ENCODE assay signal across 24 cellular contexts in genomic region chr2:49836017-49836416, GRCh38.
DNase-seq lines count a peak whose midpoint lies in the region; ATAC-seq, FAIRE-seq and TF ChIP-seq lines count a peak whose summit lies in the region.
"Had no signal": no experiment of that assay in that cellular context is flagged by ENCODE, and none has a peak within 500 bp of the region (broad histone marks: within the 10 kb centered on the region; RNA-seq: fewer than 3 reads in every experiment).

No MANE protein-coding gene starts in this region.

- no peaks in the 10 kb centered on the region for H3K9me3 ChIP-seq in HepG2 (ENCODE audit: low read length)
- H3K9me3 ChIP-seq in right lobe of liver, result no peaks in the 10 kb centered on the region
- H3K9me3 ChIP-seq in neuronal stem cell (replicated peaks in 1 of 2; ENCODE audit: control insufficient read depth in 2 of 2, insufficient read depth in 1 of 2, low read depth in 1 of 2, low read length in 2 of 2), result peaks cover 0 to 2% of the 10 kb centered on the region in 2 donors
- H3K9me3 ChIP-seq: BE2C, BLaER1 had no signal

- TF ChIP-seq POLR2A in HepG2 (IDR thresholded peaks at IDR 0.05; ENCODE audit: insufficient read depth in 1 of 2, low read depth in 2 of 2, low read length in 2 of 2), result no peak
- TF ChIP-seq POLR2A in right lobe of liver (IDR thresholded peaks at IDR 0.05), result no peak

- H2BK15ac ChIP-seq in neuronal stem cell (ENCODE audit: low read length), result no peak overlapping the region

- no peak overlapping the region for H2BK120ac ChIP-seq in neuronal stem cell (ENCODE audit: low read depth, low read length)

- FAIRE-seq in HepG2 (lab: Jason Lieb, UNC), result no peak
- FAIRE-seq: A204.1, GM12878, GM12892, GM18507 had no signal

- CTCF ChIA-PET in HepG2 (lab: Yijun Ruan, JAX; ENCODE audit: low intra/inter-chr PET ratio, low total read pairs), result no interaction called here

- ATAC-seq in HepG2 (peak; percentile 69), right lobe of liver (no peak)
- ATAC-seq: GM12878 had no signal

- TF ChIP-seq CTCF in HepG2 (CRISPR knock-in tag; IDR thresholded peaks at IDR 0.05) (no peak), right lobe of liver (IDR thresholded peaks at IDR 0.05) (no peak)

- H3K4me1 ChIP-seq in HepG2 (ENCODE audit: insufficient read depth, low read length), result peaks cover 4% of the 10 kb centered on the region; the same call in 1 of the 2 replicates
- H3K4me1 ChIP-seq in right lobe of liver, result no peaks in the 10 kb centered on the region
- H3K4me1 ChIP-seq in neuronal stem cell (ENCODE audit: control insufficient read depth in 2 of 2, insufficient read depth in 1 of 2, low read depth in 1 of 2, low read length in 2 of 2), result no peaks in the 10 kb centered on the region
- H3K4me1 ChIP-seq: BE2C had no signal

- H3K27ac ChIP-seq in HepG2 (ENCODE audit: extremely low read length, insufficient read depth, low read length) (no peak overlapping the region), right lobe of liver (no peak overlapping the region), neuronal stem cell (replicated peaks; ENCODE audit: low read length) (no peak overlapping the region)
- H3K27ac ChIP-seq: BLaER1 had no signal

- DNase-seq in DMS53 (lab: John Stamatoyannopoulos, UW) (peak; percentile 27), DMS53 treated with DMSO at 0.1 percent for 48 hours (lab: John Stamatoyannopoulos, UW; ENCODE audit: unreplicated experiment) (no peak), HepG2 (ENCODE audit: low spot score) (no peak), right lobe of liver (no peak), neuronal stem cell (ENCODE audit: low spot score) (no peak), NCI-H1048 (lab: John Stamatoyannopoulos, UW) (no peak)
- DNase-seq: 8988T; ACHN; BE2C; C1 segment of cervical spinal cord; CD4-positive, alpha-beta memory T cell; CD4-positive, CD25-positive, alpha-beta regulatory T cell; CD8-positive, alpha-beta memory T cell; COR-L47; DMS 273 treated with DMSO at 0.1 percent for 48 hours; DMS79; DND-41; EL; GDM1 had no signal

- no peak overlapping the region for H3K14ac ChIP-seq in neuronal stem cell (ENCODE audit: low read length)

- H3K4me3 ChIP-seq in HepG2 (replicated peaks in 1 of 3; ENCODE audit: insufficient read depth in 1 of 3, low read depth in 2 of 3, low read length in 3 of 3) (no peak overlapping the region), right lobe of liver (no peak overlapping the region), neuronal stem cell (ENCODE audit: low read length in 2 of 2) (no peak overlapping the region)
- H3K4me3 ChIP-seq: BLaER1, GM12878 had no signal

- H4K91ac ChIP-seq in neuronal stem cell (ENCODE audit: low read depth, low read length, poor library complexity), result no peak overlapping the region

- no peak overlapping the region for H2BK12ac ChIP-seq in neuronal stem cell (ENCODE audit: low read length)

- TF ChIP-seq EP300 in HepG2 (IDR thresholded peaks at IDR 0.05; ENCODE audit: low read depth in 2 of 2, low read length in 2 of 2) (no peak), HepG2 (CRISPR knock-in tag; IDR thresholded peaks at IDR 0.05; ENCODE audit: borderline replicate concordance) (no peak)

- no peak overlapping the region for H3K4me2 ChIP-seq in HepG2 (ENCODE audit: low read depth, low read length)
- H3K4me2 ChIP-seq in neuronal stem cell (ENCODE audit: insufficient read depth, low read length, poor library complexity, severe bottlenecking), result no peak overlapping the region
- H3K4me2 ChIP-seq: BLaER1 had no signal

- POLR2A ChIA-PET in HepG2 (lab: Yijun Ruan, JAX), result no interaction called here

- no peaks in the 10 kb centered on the region for H3K79me1 ChIP-seq in neuronal stem cell (ENCODE audit: low read depth, low read length)

- no peaks in the 10 kb centered on the region for H3K36me3 ChIP-seq in HepG2 (replicated peaks in 1 of 2; ENCODE audit: control insufficient read depth in 1 of 2, insufficient read depth in 2 of 2, low read length in 2 of 2)
- no peaks in the 10 kb centered on the region for H3K36me3 ChIP-seq in right lobe of liver
- no peaks in the 10 kb centered on the region for H3K36me3 ChIP-seq in neuronal stem cell (replicated peaks in 1 of 2; ENCODE audit: control insufficient read depth in 2 of 2, insufficient read depth in 2 of 2, low read length in 2 of 2)
- H3K36me3 ChIP-seq: BE2C, BLaER1 had no signal

- no TSS peak for BruUV-seq in HepG2 (replicated peaks; lab: Mats Ljungman, UMichigan)

- in situ Hi-C loops in HepG2 (cut with HindIII; ENCODE audit: extremely low pct_ligation_motif_present, low pct_unique_long_range_greater_than_20kb), result no loop called here

- no peak overlapping the region for H3K4ac ChIP-seq in neuronal stem cell (ENCODE audit: low read length)

- H2BK5ac ChIP-seq in neuronal stem cell (ENCODE audit: low read length), result no peak overlapping the region

- no peaks in the 10 kb centered on the region for H4K20me1 ChIP-seq in HepG2 (ENCODE audit: insufficient read depth, low read length)
- H4K20me1 ChIP-seq: BLaER1 had no signal

- no peak for TF ChIP-seq RAD21 in HepG2 (CRISPR knock-in tag; IDR thresholded peaks at IDR 0.05)

- no peak overlapping the region for H3K23ac ChIP-seq in neuronal stem cell (ENCODE audit: low read depth, low read length, poor library complexity)

- no peak overlapping the region for H4K8ac ChIP-seq in neuronal stem cell (ENCODE audit: low read depth, low read length)

- WGBS in HepG2 (ENCODE audit: low lambda C conversion rate), result 8% methylated on average over 3 of the region's 3 CpGs
- 42% methylated on average over 3 of the region's 3 CpGs for WGBS in right lobe of liver (ENCODE audit: insufficient coverage, low coverage, low lambda C conversion rate, missing lambda C conversion rate)
- no CpG with 5 or more reads among the region's 3 CpGs for whole genome bisulfite sequencing in neuronal stem cell (ENCODE audit: extremely low coverage in 2 of 2, insufficient read length in 2 of 2, insufficient replicate concordance in 1 of 2), 2 donors

- H2AK5ac ChIP-seq in neuronal stem cell (ENCODE audit: low read depth, low read length), result no peak overlapping the region

- no peaks in the 10 kb centered on the region for H3K79me2 ChIP-seq in HepG2 (ENCODE audit: insufficient read depth, low read length)

- H3K9ac ChIP-seq in HepG2 (ENCODE audit: insufficient read depth, low read depth, low read length) (no peak overlapping the region), neuronal stem cell (ENCODE audit: low read depth, low read length, poor library complexity) (no peak overlapping the region)
- H3K9ac ChIP-seq: BLaER1 had no signal

- intact Hi-C loops in HepG2 (cut with micrococcal nuclease; ENCODE audit: unreplicated experiment), result no loop called here
- intact Hi-C loops in right lobe of liver (cut with DNase I), result no loop called here

- H2AFZ ChIP-seq in HepG2 (ENCODE audit: low read length) (no peak overlapping the region), neuronal stem cell (ENCODE audit: low read length) (peak overlapping the region; percentile 60)

- H3K27me3 ChIP-seq in HepG2 (ENCODE audit: control insufficient read depth in 1 of 2, insufficient read depth in 2 of 2, low read length in 2 of 2) (no peaks in the 10 kb centered on the region), right lobe of liver (no peaks in the 10 kb centered on the region), neuronal stem cell (ENCODE audit: control insufficient read depth in 3 of 3, insufficient read depth in 3 of 3, low read depth in 1 of 3, low read length in 3 of 3) (no peaks in the 10 kb centered on the region)
- H3K27me3 ChIP-seq: BE2C, BLaER1 had no signal

- no peak overlapping the region for H3K18ac ChIP-seq in neuronal stem cell (ENCODE audit: low read length)

TF ChIP-seq in HepG2, 621 proteins besides CTCF, POLR2A, EP300 and RAD21 (continues in another document):
- TF ChIP-seq TBL1XR1 (IDR thresholded peaks at IDR 0.05; ENCODE audit: borderline replicate concordance, low read length, partially characterized antibody), result no peak
- TF ChIP-seq SP140L (CRISPR knock-in tag; IDR thresholded peaks at IDR 0.05; ENCODE audit: borderline replicate concordance), result no peak
- no peak for TF ChIP-seq ZNF329 (CRISPR knock-in tag; IDR thresholded peaks at IDR 0.05; ENCODE audit: low read depth)
- TF ChIP-seq CERS6 (CRISPR knock-in tag; IDR thresholded peaks at IDR 0.05), result no peak
- TF ChIP-seq POGZ (CRISPR knock-in tag; IDR thresholded peaks at IDR 0.05), result peak; percentile 43; the same call in 1 of the 2 replicates
- no peak for TF ChIP-seq MAFF (IDR thresholded peaks at IDR 0.05; ENCODE audit: low read depth, low read length)
- TF ChIP-seq RBM22 (optimal IDR thresholded peaks at IDR 0.05; ENCODE audit: low read length), result no peak
- TF ChIP-seq ETV5 (CRISPR knock-in tag; IDR thresholded peaks at IDR 0.05; ENCODE audit: borderline replicate concordance), result peak; percentile 36; the same call in 1 of the 2 replicates
- 0 out of 2 replicates have a peak, but pooled peaks have one; percentile 24 for TF ChIP-seq SALL1 (CRISPR knock-in tag; IDR thresholded peaks at IDR 0.05)
